Comparison of ENCODE assay signal across 9 cellular contexts in genomic region chr10:125162181-125162906, GRCh38. TPM values are rescaled to one million over a fixed set of nuclear protein-coding genes. Genes with fewer than 3 reads are reported as not detected.
DNase-seq lines count a peak whose midpoint lies in the region; ATAC-seq and TF ChIP-seq lines count a peak whose summit lies in the region.
"Had no signal": no experiment of that assay in that cellular context is flagged by ENCODE, and none has a peak within 500 bp of the region (broad histone marks: within the 10 kb centered on the region; RNA-seq: fewer than 3 reads in every experiment).

No MANE protein-coding gene starts in this region.

- H3K4me1 ChIP-seq in right atrium auricular region (peaks cover 0 to 18% of the 10 kb centered on the region in 2 donors), endodermal cell (ENCODE audit: control insufficient read depth, insufficient read depth, low read length) (peaks cover 4% of the 10 kb centered on the region)
- H3K4me1 ChIP-seq in naive thymus-derived CD4-positive, alpha-beta T cell (ENCODE audit: control insufficient read depth in 2 of 2, insufficient read depth in 2 of 2, low read length in 2 of 2): no peaks in the 10 kb centered on the region

- DNase-seq in right atrium auricular region (ENCODE audit: low spot score) (peak; percentile 56), cardiac septum (ENCODE audit: low spot score) (no peak), endodermal cell (peak; percentile 88), DMS 273 treated with DMSO at 0.1 percent for 48 hours (lab: John Stamatoyannopoulos, UW) (no peak), Ammon's horn (ENCODE audit: low spot score) (no peak)
- no peak for DNase-seq in naive thymus-derived CD4-positive, alpha-beta T cell
- DNase-seq: GOT3 had no signal

- intact Hi-C loops in cardiac septum (cut with DNase I): loop anchor here (5.0 to 10.0 kb wide), 2 partner anchors 170 to 248 kb away; no protein-coding TSS in a partner anchor
- intact Hi-C loops in naive thymus-derived CD4-positive, alpha-beta T cell (cut with micrococcal nuclease): loop anchor here in 1 of 2 donors (10.0 kb wide), 1 partner anchor 718 kb away; no protein-coding TSS in a partner anchor

- 14 to 26% methylated on average over 41 to 49 of the region's 49 CpGs for WGBS in endodermal cell (ENCODE audit: insufficient coverage in 1 of 2, insufficient read length in 1 of 2), 2 experiments

- H3K9me3 Mint-ChIP-seq in endodermal cell: no peaks in the 10 kb centered on the region
- H3K9me3 Mint-ChIP-seq in naive thymus-derived CD4-positive, alpha-beta T cell: peaks cover 0 to 9% (median 0%) of the 10 kb centered on the region in 11 donors

- no peaks in the 10 kb centered on the region for H3K36me3 Mint-ChIP-seq in endodermal cell (ENCODE audit: low read depth)
- peaks cover 0 to 3% (median 0%) of the 10 kb centered on the region in 5 donors for H3K36me3 Mint-ChIP-seq in naive thymus-derived CD4-positive, alpha-beta T cell

- POLR2A ChIA-PET in naive thymus-derived CD4-positive, alpha-beta T cell (lab: Charles Lee): no interaction called here

- peak overlapping the region; percentile 79 for H3K9ac ChIP-seq in endodermal cell (ENCODE audit: extremely low read depth, low read length, poor library complexity, severe bottlenecking)

- H3K9me3 ChIP-seq in right atrium auricular region (no peaks in the 10 kb centered on the region), endodermal cell (ENCODE audit: control insufficient read depth, low read length) (no peaks in the 10 kb centered on the region)
- no peaks in the 10 kb centered on the region for H3K9me3 ChIP-seq in naive thymus-derived CD4-positive, alpha-beta T cell (ENCODE audit: control insufficient read depth in 2 of 3, low read length in 3 of 3)

- H3K36me3 ChIP-seq in right atrium auricular region: no peaks in the 10 kb centered on the region
- H3K36me3 ChIP-seq in endodermal cell (ENCODE audit: control insufficient read depth, insufficient read depth, low read length): no peaks in the 10 kb centered on the region
- no peaks in the 10 kb centered on the region for H3K36me3 ChIP-seq in naive thymus-derived CD4-positive, alpha-beta T cell (ENCODE audit: control insufficient read depth in 2 of 3, insufficient read depth in 3 of 3, low read length in 3 of 3)

- H3K27me3 Mint-ChIP-seq in endodermal cell (ENCODE audit: insufficient read depth): peaks cover 30% of the 10 kb centered on the region
- H3K27me3 Mint-ChIP-seq in naive thymus-derived CD4-positive, alpha-beta T cell: peaks cover 24 to 55% (median 37%) of the 10 kb centered on the region in 5 donors

- H3K27ac ChIP-seq in right atrium auricular region: peak overlapping the region; percentile 97 to 98
- peak overlapping the region; percentile 93 for H3K27ac ChIP-seq in endodermal cell (ENCODE audit: low read depth, low read length)
- no peak overlapping the region for H3K27ac ChIP-seq in naive thymus-derived CD4-positive, alpha-beta T cell (ENCODE audit: low read depth, low read length)

- ATAC-seq in naive thymus-derived CD4-positive, alpha-beta T cell: no peak
- ATAC-seq in HG02759 (IDR thresholded peaks at IDR 0.05; ENCODE audit: unreplicated experiment) (no peak), HG02938 (IDR thresholded peaks at IDR 0.05; ENCODE audit: unreplicated experiment) (no peak)

- peak overlapping the region; percentile 79 for H3K4me3 Mint-ChIP-seq in endodermal cell
- H3K4me3 Mint-ChIP-seq in naive thymus-derived CD4-positive, alpha-beta T cell: peak overlapping the region in 9 of 10 donors; percentile 42 to 80 (median 63)

- CTCF ChIA-PET in naive thymus-derived CD4-positive, alpha-beta T cell (lab: Charles Lee): no interaction called here

- H3K4me3 ChIP-seq in right atrium auricular region (peak overlapping the region; percentile 87 to 93), endodermal cell (ENCODE audit: low read length) (peak overlapping the region; percentile 82)
- no peak overlapping the region for H3K4me3 ChIP-seq in naive thymus-derived CD4-positive, alpha-beta T cell (ENCODE audit: low read length)

- peak overlapping the region; percentile 87 for H3K27ac Mint-ChIP-seq in endodermal cell
- no peak overlapping the region for H3K27ac Mint-ChIP-seq in naive thymus-derived CD4-positive, alpha-beta T cell

- peaks cover 13% of the 10 kb centered on the region for H3K4me1 Mint-ChIP-seq in endodermal cell
- peaks cover 3 to 14% (median 6%) of the 10 kb centered on the region in 7 donors for H3K4me1 Mint-ChIP-seq in naive thymus-derived CD4-positive, alpha-beta T cell

- TF ChIP-seq CTCF in right atrium auricular region (IDR thresholded peaks at IDR 0.05): no peak
- no peak for TF ChIP-seq CTCF in endodermal cell (conservative IDR thresholded peaks at IDR 0.05)

- no peaks in the 10 kb centered on the region for H3K27me3 ChIP-seq in right atrium auricular region
- peaks cover 33% of the 10 kb centered on the region for H3K27me3 ChIP-seq in endodermal cell (ENCODE audit: control insufficient read depth, insufficient read depth, low read length, poor library complexity, severe bottlenecking)
- H3K27me3 ChIP-seq in naive thymus-derived CD4-positive, alpha-beta T cell (ENCODE audit: control insufficient read depth in 2 of 2, insufficient read depth in 2 of 2, low read length in 2 of 2): peaks cover 0 to 4% of the 10 kb centered on the region in 2 donors

RNA-seq across cellular contexts. Expression of gene CTBP2, which starts 2.0 kb away (rescaled TPM):
- total RNA-seq in right atrium auricular region (10 to 100 TPM; 26.0 to 36.0 TPM), cardiac septum (35.9 TPM), endodermal cell (100 to 1,000 TPM in 1 of 2 donors, 10 to 100 TPM in 1; 75.3 to 109 TPM)
- polyA plus RNA-seq in endodermal cell (2013, experiment 1 of 2): 119 TPM
- polyA plus RNA-seq in endodermal cell (2013, experiment 2 of 2): 108 TPM
- total RNA-seq in naive thymus-derived CD4-positive, alpha-beta T cell: 10 to 100 TPM in 1 of 5 experiments, 1 to 10 TPM in 3, under 1 TPM in 1; 0.05 to 39.5 (median 2.0) TPM
- polyA plus RNA-seq in naive thymus-derived CD4-positive, alpha-beta T cell: under 1 TPM in 1 of 2 donors, not detected in 1; 0.13 TPM

Comparison
In these comparisons a context has a peak if more than half of its experiments do, and no peak if none do; other contexts are left out.
1. DNase-seq: peak in right atrium auricular region (single experiment) and endodermal cell (single experiment); none in cardiac septum (single experiment), naive thymus-derived CD4-positive, alpha-beta T cell (0 of 9), DMS 273 treated with DMSO at 0.1 percent for 48 hours (single experiment) and Ammon's horn (single experiment).